In genomic region chr19:17719730-17720486, GRCh38 we compare ENCODE assay signal across 8 cellular contexts. TPM values are rescaled to one million over a fixed set of nuclear protein-coding genes. Genes with fewer than 3 reads are reported as not detected.
DNase-seq lines count a peak whose midpoint lies in the region; ATAC-seq and TF ChIP-seq lines count a peak whose summit lies in the region.

No MANE protein-coding gene starts in this region.

- peaks cover 2% of the 10 kb centered on the region for H3K27me3 Mint-ChIP-seq in T-helper 2 cell treated with Interferon-gamma antibody and Interleukin-4, amounts not matched to agents 5 μg/mL and 100 μg/mL, for 36 hours (ENCODE audit: low read depth)
- H3K27me3 Mint-ChIP-seq in chondrocyte (ENCODE audit: low read depth): no peaks in the 10 kb centered on the region

- H3K36me3 Mint-ChIP-seq in T-helper 2 cell treated with Interferon-gamma antibody and Interleukin-4, amounts not matched to agents 5 μg/mL and 100 μg/mL, for 36 hours (ENCODE audit: low read depth): peaks cover 2% of the 10 kb centered on the region
- H3K36me3 Mint-ChIP-seq in chondrocyte (ENCODE audit: low read depth): no peaks in the 10 kb centered on the region

- DNase-seq in GM12864 (ENCODE audit: low read depth) (no peak), chondrocyte (ENCODE audit: low spot score) (no peak), thoracic aorta (ENCODE audit: low spot score) (no peak), NCI-H446 treated with DMSO at 0.1 percent for 48 hours (lab: John Stamatoyannopoulos, UW) (no peak)
- DNase-seq in T-helper 2 cell treated with Interferon-gamma antibody and Interleukin-4, amounts not matched to agents 5 μg/mL and 100 μg/mL, for 36 hours (ENCODE audit: low spot score): peak; percentile 23

- peak overlapping the region; percentile 64 for H3K27ac Mint-ChIP-seq in T-helper 2 cell treated with Interferon-gamma antibody and Interleukin-4, amounts not matched to agents 5 μg/mL and 100 μg/mL, for 36 hours
- H3K27ac Mint-ChIP-seq in chondrocyte (ENCODE audit: unreplicated experiment): peak overlapping the region; percentile 30

- peak overlapping the region; percentile 78 for H3K9ac ChIP-seq in mucosa of stomach (ENCODE audit: low read length)

- no peak for TF ChIP-seq CTCF in GM12864 (IDR thresholded peaks at IDR 0.05; ENCODE audit: low read depth, low read length, missing control alignments)
- no peak for TF ChIP-seq CTCF in chondrocyte (IDR thresholded peaks at IDR 0.05)
- no peak for TF ChIP-seq CTCF in thoracic aorta (IDR thresholded peaks at IDR 0.05)

- no peak overlapping the region for H3K27ac ChIP-seq in thoracic aorta

- H3K4me3 Mint-ChIP-seq in T-helper 2 cell treated with Interferon-gamma antibody and Interleukin-4, amounts not matched to agents 5 μg/mL and 100 μg/mL, for 36 hours: peak overlapping the region; percentile 89
- H3K4me3 Mint-ChIP-seq in chondrocyte (ENCODE audit: unreplicated experiment): peak overlapping the region; percentile 82

- H3K27me3 ChIP-seq in mucosa of stomach (ENCODE audit: control insufficient read depth, insufficient read depth, low read length) (no peaks in the 10 kb centered on the region), thoracic aorta (replicated peaks; ENCODE audit: insufficient read depth) (no peaks in the 10 kb centered on the region)

- ATAC-seq in HG02885 (IDR thresholded peaks at IDR 0.05; ENCODE audit: poor library complexity, unreplicated experiment) (peak; percentile 38), thoracic aorta (ENCODE audit: insufficient number of reproducible peaks, low FRiP score, low read depth) (no peak), HG03571 (IDR thresholded peaks at IDR 0.05; ENCODE audit: unreplicated experiment) (no peak)

- H3K4me3 ChIP-seq in GM12864 (ENCODE audit: low read depth, low read length) (peak overlapping the region; percentile 98), mucosa of stomach (ENCODE audit: low read length) (peak overlapping the region; percentile 3), thoracic aorta (peak overlapping the region; percentile 94)

- H3K4me1 ChIP-seq in mucosa of stomach (ENCODE audit: control insufficient read depth, insufficient read depth, low read length) (peaks cover 32% of the 10 kb centered on the region), thoracic aorta (ENCODE audit: control insufficient read depth in 1 of 2, low read depth in 2 of 2) (peaks cover 43 to 52% of the 10 kb centered on the region in 2 donors)

- H3K36me3 ChIP-seq in mucosa of stomach (ENCODE audit: control insufficient read depth, insufficient read depth, low read length) (peaks cover 6% of the 10 kb centered on the region), thoracic aorta (peaks cover 15% of the 10 kb centered on the region)

- no peaks in the 10 kb centered on the region for H3K9me3 Mint-ChIP-seq in T-helper 2 cell treated with Interferon-gamma antibody and Interleukin-4, amounts not matched to agents 5 μg/mL and 100 μg/mL, for 36 hours
- H3K9me3 Mint-ChIP-seq in chondrocyte (ENCODE audit: low read depth): no peaks in the 10 kb centered on the region

- H3K9me3 ChIP-seq in mucosa of stomach (ENCODE audit: control insufficient read depth, low read length): no peaks in the 10 kb centered on the region
- H3K9me3 ChIP-seq in thoracic aorta: no peaks in the 10 kb centered on the region

- peaks cover 36% of the 10 kb centered on the region for H3K4me1 Mint-ChIP-seq in T-helper 2 cell treated with Interferon-gamma antibody and Interleukin-4, amounts not matched to agents 5 μg/mL and 100 μg/mL, for 36 hours (ENCODE audit: low read depth)
- H3K4me1 Mint-ChIP-seq in chondrocyte (ENCODE audit: low read depth): peaks cover 32% of the 10 kb centered on the region

RNA-seq across cellular contexts. Expression of gene MAP1S, which starts 0.6 kb away (rescaled TPM):
- total RNA-seq in chondrocyte (34.7 to 64.4 TPM (median 61.3 TPM) in 3 replicates), thoracic aorta (10 to 100 TPM; 31.7 to 42.9 TPM)

RNA-seq across cellular contexts. Expression of gene FCHO1, which starts 31.4 kb away (rescaled TPM):
- 0.22 to 0.70 TPM (median 0.49 TPM) in 3 replicates for total RNA-seq in chondrocyte
- 1 to 10 TPM; 8.5 to 8.9 TPM for total RNA-seq in thoracic aorta

RNA-seq across cellular contexts. Expression of gene UNC13A, which starts 31.8 kb away (rescaled TPM):
- total RNA-seq in chondrocyte: 2.0 to 3.9 TPM (median 2.1 TPM) in 3 replicates
- total RNA-seq in thoracic aorta: 1 to 10 TPM; 2.1 to 7.7 TPM

Comparison
In these comparisons a context has a peak if more than half of its experiments do, and no peak if none do; other contexts are left out.
1. H3K4me3 ChIP-seq: peak in every context shown above with its lines; median percentile 98 in GM12864; 94 in thoracic aorta; 3 in mucosa of stomach.